In genomic region chr11:124069429-124070401, GRCh38 we compare ENCODE assay signal across 8 cellular contexts. TPM values are rescaled to one million over a fixed set of nuclear protein-coding genes. Genes with fewer than 3 reads are reported as not detected.
DNase-seq lines count a peak whose midpoint lies in the region; ATAC-seq and TF ChIP-seq lines count a peak whose summit lies in the region.

No MANE protein-coding gene starts in this region.

- H3K27me3 ChIP-seq in prostate gland (replicated peaks; ENCODE audit: insufficient read depth): peaks cover 4% of the 10 kb centered on the region

- no peaks in the 10 kb centered on the region for H3K9me3 ChIP-seq in prostate gland

- TF ChIP-seq POLR2A in prostate gland (IDR thresholded peaks at IDR 0.05): no peak

- 34% methylated on average over 28 of the region's 28 CpGs for WGBS in prostate gland

- DNase-seq in DMS53 treated with DMSO at 0.1 percent for 48 hours (lab: John Stamatoyannopoulos, UW; ENCODE audit: unreplicated experiment): peak; percentile 60
- DNase-seq in amniotic stem cell (lab: John Stamatoyannopoulos, UW): peak; percentile 24
- DNase-seq in iPS-NIHi11 (ENCODE audit: low spot score): peak; percentile 28
- peak; percentile 18 for DNase-seq in stimulated activated CD4-positive, alpha-beta T cell treated with anti-CD3 and anti-CD28 coated beads, Interleukin-4, amount 100 ng/mL, for 1 hour
- DNase-seq in prostate gland (ENCODE audit: low spot score): no peak

- peak; percentile 73 for ATAC-seq in GM19468 (IDR thresholded peaks at IDR 0.05; ENCODE audit: extremely low read depth, unreplicated experiment)
- peak; percentile 59 for ATAC-seq in HG03520 (IDR thresholded peaks at IDR 0.05; ENCODE audit: unreplicated experiment)

- intact Hi-C loops in prostate gland (cut with DNase I): loop anchor here (10.0 kb wide), 1 partner anchor 525 kb away; no protein-coding TSS in a partner anchor

- no peak overlapping the region for H3K27ac ChIP-seq in prostate gland

- peak in 2 of 4 experiments; percentile 11 to 45 for TF ChIP-seq CTCF in prostate gland (IDR thresholded peaks at IDR 0.05)

- H3K4me1 ChIP-seq in prostate gland (replicated peaks): no peaks in the 10 kb centered on the region

- H3K4me3 ChIP-seq in prostate gland: no peak overlapping the region

- H3K36me3 ChIP-seq in prostate gland: no peaks in the 10 kb centered on the region

TF ChIP-seq in PFSK-1, 5 proteins besides CTCF, POLR2A, EP300 and RAD21:
- TF ChIP-seq FOXP2 (optimal IDR thresholded peaks at IDR 0.05; ENCODE audit: borderline replicate concordance, extremely low read depth, extremely low read length, insufficient read depth): no peak
- peak; percentile 76; the same call in 1 of the 2 replicates for TF ChIP-seq SIN3A (IDR thresholded peaks at IDR 0.05; ENCODE audit: borderline replicate concordance, insufficient read depth, low read length)
TF ChIP-seq in PFSK-1: peak in this region for 1.

RNA-seq across cellular contexts. Expression of gene OR10G7, which starts 28.6 kb away (rescaled TPM):
- not detected for polyA plus RNA-seq in PFSK-1 (2012; ENCODE audit: insufficient read length, low read depth)
- total RNA-seq in prostate gland: not detected

RNA-seq across cellular contexts. Expression of gene OR10G8, which starts 43.1 kb away (rescaled TPM):
- not detected for polyA plus RNA-seq in PFSK-1 (2012; ENCODE audit: insufficient read length, low read depth)
- total RNA-seq in prostate gland: under 1 TPM in 1 of 2 donors, not detected in 1; 0.57 TPM

RNA-seq across cellular contexts. Expression of gene VWA5A, which starts 45.5 kb away (rescaled TPM):
- 2.1 TPM for polyA plus RNA-seq in PFSK-1 (2012; ENCODE audit: insufficient read length, low read depth)
- total RNA-seq in prostate gland: 10 to 100 TPM; 23.3 to 28.9 TPM

RNA-seq across cellular contexts. Expression of gene OR10G9, which starts 46.9 kb away (rescaled TPM):
- not detected for polyA plus RNA-seq in PFSK-1 (2012; ENCODE audit: insufficient read length, low read depth)
- total RNA-seq in prostate gland: not detected

RNA-seq across cellular contexts. Expression of gene OR10G4, which starts 56.9 kb away (rescaled TPM):
- not detected for polyA plus RNA-seq in PFSK-1 (2012; ENCODE audit: insufficient read length, low read depth)
- total RNA-seq in prostate gland: under 1 TPM in 1 of 2 donors, not detected in 1; 0.40 TPM
